22 cellular contexts compared by ENCODE assay signal in the genomic region with DNA sequence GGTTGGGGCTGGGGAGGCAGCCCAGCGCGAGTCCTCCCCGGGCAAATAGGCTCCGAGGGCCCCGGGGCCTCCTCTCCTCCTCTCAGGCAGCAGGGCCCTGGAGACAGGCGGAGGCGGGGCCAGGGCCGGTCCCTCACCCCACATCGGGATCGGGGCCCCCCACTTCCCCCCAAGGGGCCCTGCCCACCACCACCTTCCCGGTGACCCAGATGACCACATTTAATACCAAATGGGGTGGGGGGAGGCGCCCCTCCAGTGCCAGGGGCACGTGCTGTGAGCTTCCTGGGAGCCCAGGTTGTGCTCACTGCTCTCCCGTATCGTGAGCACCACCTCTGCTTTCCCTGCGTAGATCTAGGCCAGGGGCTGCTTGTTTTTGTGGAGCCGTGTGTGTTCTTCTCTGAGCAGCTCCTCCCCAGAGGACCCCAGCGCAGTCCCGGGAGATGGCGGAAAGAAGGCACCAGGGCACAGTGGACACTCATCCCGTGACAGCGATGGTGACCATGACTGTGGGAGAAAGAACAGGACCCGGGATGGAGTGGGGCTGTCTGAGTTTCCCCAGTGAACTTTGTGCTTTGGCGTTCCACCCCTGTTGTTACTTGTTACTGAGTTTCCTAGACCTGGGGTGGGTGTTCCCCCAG. TPM values are rescaled to one million over a fixed set of nuclear protein-coding genes. Genes with fewer than 3 reads are reported as not detected.
A peak's percentile ranks its signal among the peaks of the same experiment; 100 is the strongest.
DNase-seq lines count a peak whose midpoint lies in the region; ATAC-seq, FAIRE-seq and TF ChIP-seq lines count a peak whose summit lies in the region.
"Had no signal": no experiment of that assay in that cellular context is flagged by ENCODE, and none has a peak within 500 bp of the region (broad histone marks: within the 10 kb centered on the region; RNA-seq: fewer than 3 reads in every experiment).

No MANE protein-coding gene starts in this region.

- ATAC-seq in SK-N-SH treated with all-trans-retinoic acid at 6 μM for 48 hours = no peak
- ATAC-seq: A549, GM23338, HCT116, HepG2 had no signal

- no peak overlapping the region for H4K91ac ChIP-seq in H1 (replicated peaks; ENCODE audit: insufficient read length, low read length)

- no peak overlapping the region for H2BK12ac ChIP-seq in H1 (ENCODE audit: low read depth, low read length)

- POLR2A ChIA-PET in SK-N-SH (lab: Yijun Ruan, JAX) (no interaction called here), H1 (lab: Charles Lee; ENCODE audit: partially characterized antibody) (no interaction called here), Caco-2 (lab: Charles Lee) (no interaction called here)

- no peaks in the 10 kb centered on the region for H3K79me1 ChIP-seq in H1 (ENCODE audit: low read depth, low read length)

- TF ChIP-seq POLR2A in H1 (IDR thresholded peaks at IDR 0.05; ENCODE audit: control extremely low read depth in 1 of 2, low read depth in 2 of 2, low read length in 2 of 2) = no peak

- no peak overlapping the region for H3K14ac ChIP-seq in H1 (ENCODE audit: insufficient read length)

- H3K27me3 ChIP-seq in SK-N-SH (ENCODE audit: insufficient read depth) = no peaks in the 10 kb centered on the region
- H3K27me3 ChIP-seq in H1 (replicated peaks in 1 of 4; ENCODE audit: control insufficient read depth in 3 of 4, extremely low read depth in 1 of 4, insufficient read depth in 3 of 4, low read length in 3 of 4) = no peaks in the 10 kb centered on the region
- no peaks in the 10 kb centered on the region for H3K27me3 ChIP-seq in Caco-2 (replicated peaks; ENCODE audit: control insufficient read depth, insufficient read depth, low read length)

- no peak for TF ChIP-seq CTCF in SK-N-SH (IDR thresholded peaks at IDR 0.05)
- no peak for TF ChIP-seq CTCF in H1 (IDR thresholded peaks at IDR 0.05; ENCODE audit: control extremely low read depth in 1 of 3, insufficient read depth in 1 of 3, low read depth in 1 of 3, low read length in 3 of 3)
- TF ChIP-seq CTCF in nephron progenitor cell (IDR thresholded peaks at IDR 0.05) = no peak
- TF ChIP-seq CTCF in Caco-2 (IDR thresholded peaks at IDR 0.05; ENCODE audit: insufficient read depth in 1 of 2, low read depth in 1 of 2, low read length in 1 of 2, severe bottlenecking in 1 of 2, unreplicated experiment in 1 of 2) = no peak

- H3K4me1 ChIP-seq in SK-N-SH (ENCODE audit: control insufficient read depth in 1 of 2, insufficient read depth in 2 of 2, low read depth in 1 of 2, low read length in 1 of 2) = no peaks in the 10 kb centered on the region
- H3K4me1 ChIP-seq in H1 (replicated peaks in 1 of 4; ENCODE audit: control insufficient read depth in 3 of 4, insufficient read depth in 4 of 4, low read length in 3 of 4) = no peaks in the 10 kb centered on the region
- no peaks in the 10 kb centered on the region for H3K4me1 ChIP-seq in Caco-2
- H3K4me1 ChIP-seq: A549 had no signal

- BruUV-seq in Caco-2 (replicated peaks; lab: Mats Ljungman, UMichigan) = no TSS peak

- H3K9me3 Mint-ChIP-seq in nephron progenitor cell = peaks cover 6% of the 10 kb centered on the region
- no peaks in the 10 kb centered on the region for H3K9me3 Mint-ChIP-seq in Caco-2 (ENCODE audit: unreplicated experiment)
- H3K9me3 Mint-ChIP-seq: CD4-positive, alpha-beta T cell; GM23338; HFFc6 had no signal

- H3K27ac ChIP-seq in SK-N-SH (ENCODE audit: low read depth in 2 of 2, low read length in 1 of 2) (no peak overlapping the region), H1 (ENCODE audit: low read depth, low read length) (no peak overlapping the region)
- H3K27ac ChIP-seq: 22Rv1, A549, C4-2B had no signal

- H2BK20ac ChIP-seq in H1 (ENCODE audit: low read length) = no peak overlapping the region

- H3K79me2 ChIP-seq in SK-N-SH (ENCODE audit: insufficient read depth) (no peaks in the 10 kb centered on the region), H1 (ENCODE audit: control insufficient read depth in 1 of 2, insufficient read depth in 2 of 2, low read length in 2 of 2) (no peaks in the 10 kb centered on the region)

- no peak overlapping the region for H3K4me2 ChIP-seq in SK-N-SH
- H3K4me2 ChIP-seq in H1 (ENCODE audit: insufficient read depth in 1 of 2, low read depth in 2 of 2, low read length in 2 of 2) = no peak overlapping the region
- H3K4me2 ChIP-seq: A549, GM23338 had no signal

- no peaks in the 10 kb centered on the region for H4K20me1 ChIP-seq in SK-N-SH (ENCODE audit: insufficient read depth)
- no peaks in the 10 kb centered on the region for H4K20me1 ChIP-seq in H1 (replicated peaks in 1 of 2; ENCODE audit: control insufficient read depth in 1 of 2, insufficient read depth in 2 of 2, low read length in 2 of 2)

- no peak overlapping the region for H2AK5ac ChIP-seq in H1 (ENCODE audit: low read depth, low read length)

- H2BK15ac ChIP-seq in H1 (ENCODE audit: low read length) = no peak overlapping the region

- peak; percentile 16 for DNase-seq in SK-N-SH
- no peak for DNase-seq in H1 (ENCODE audit: low read depth in 1 of 2, low spot score in 2 of 2)
- no peak for DNase-seq in nephron progenitor cell
- no peak for DNase-seq in dermis blood vessel endothelial cell
- no peak for DNase-seq in Caco-2
- DNase-seq in effector CD8-positive, alpha-beta T cell (lab: John Stamatoyannopoulos, UW) = no peak
- DNase-seq: AML-193; CD4-positive, alpha-beta T cell; DMS153; DMS79; GDM1; H7; HFFc6 had no signal

- H3K9me3 ChIP-seq in SK-N-SH (no peaks in the 10 kb centered on the region), H1 (ENCODE audit: insufficient read depth in 2 of 2, low read depth in 1 of 2, low read length in 1 of 2) (no peaks in the 10 kb centered on the region), Caco-2 (no peaks in the 10 kb centered on the region)
- H3K9me3 ChIP-seq: A549 had no signal

- no peak overlapping the region for H3K4ac ChIP-seq in H1 (replicated peaks; ENCODE audit: insufficient read length, low read depth, low read length)

- H3K4me3 ChIP-seq in SK-N-SH (ENCODE audit: low read depth in 2 of 2, low read length in 1 of 2) (no peak overlapping the region), H1 (ENCODE audit: extremely low read depth in 1 of 4, insufficient read depth in 2 of 4, low read depth in 3 of 4, low read length in 4 of 4) (no peak overlapping the region), Caco-2 (ENCODE audit: low read depth, low read length) (no peak overlapping the region)
- H3K4me3 ChIP-seq: A549, GM23338 had no signal

- no peak overlapping the region for H2BK120ac ChIP-seq in H1 (replicated peaks; ENCODE audit: low read depth, low read length)

- no peak for FAIRE-seq in H1 (lab: Jason Lieb, UNC)
- FAIRE-seq: A549, GM12892, GM18507, HepG2 had no signal

- no peaks in the 10 kb centered on the region for H3F3A ChIP-seq in SK-N-SH (replicated peaks; ENCODE audit: insufficient read depth)

- H3K4me1 Mint-ChIP-seq in nephron progenitor cell (no peaks in the 10 kb centered on the region), Caco-2 (ENCODE audit: low read depth, unreplicated experiment) (no peaks in the 10 kb centered on the region)
- H3K4me1 Mint-ChIP-seq: GM23338 had no signal

- no peak overlapping the region for H3K23ac ChIP-seq in H1 (ENCODE audit: insufficient read length)

- no peak for TF ChIP-seq EP300 in SK-N-SH (IDR thresholded peaks at IDR 0.05; ENCODE audit: borderline replicate concordance in 1 of 2, low read depth in 1 of 2, low read length in 1 of 2)
- no peak for TF ChIP-seq EP300 in H1 (IDR thresholded peaks at IDR 0.05; ENCODE audit: borderline replicate concordance in 1 of 2, low read depth in 2 of 2, low read length in 2 of 2)

- 59% methylated on average over 9 of the region's 24 CpGs for WGBS in SK-N-SH (ENCODE audit: low lambda C conversion rate)
- no CpG with 5 or more reads among the region's 24 CpGs for WGBS in H1 (ENCODE audit: extremely low coverage in 1 of 2, insufficient coverage in 1 of 2, insufficient read length in 1 of 2, insufficient replicate concordance in 2 of 2, low coverage in 1 of 2, low lambda C conversion rate in 2 of 2, missing lambda C conversion rate in 1 of 2), 2 experiments

- CTCF ChIA-PET in SK-N-SH (lab: Yijun Ruan, JAX) = no interaction called here
- CTCF ChIA-PET in H1 (lab: Charles Lee; ENCODE audit: partially characterized antibody) = no interaction called here
- CTCF ChIA-PET in Caco-2 (lab: Charles Lee) = no interaction called here

- no peak overlapping the region for H3K9ac ChIP-seq in SK-N-SH
- H3K9ac ChIP-seq in H1 (replicated peaks in 1 of 4; ENCODE audit: extremely low read depth in 1 of 4, low read depth in 3 of 4, low read length in 3 of 4) = no peak overlapping the region

- H2AFZ ChIP-seq in SK-N-SH (ENCODE audit: low read depth) (no peak overlapping the region), H1 (ENCODE audit: low read length) (no peak overlapping the region)
- H2AFZ ChIP-seq: GM23338 had no signal

- no peak overlapping the region for H3K56ac ChIP-seq in H1 (replicated peaks; ENCODE audit: insufficient read length, low read depth, low read length)

- H3K9me2 ChIP-seq in SK-N-SH = no peaks in the 10 kb centered on the region

- H3K36me3 ChIP-seq in SK-N-SH (replicated peaks in 1 of 2; ENCODE audit: control insufficient read depth in 1 of 2, insufficient read depth in 2 of 2, low read length in 1 of 2) (no peaks in the 10 kb centered on the region), H1 (ENCODE audit: control insufficient read depth in 2 of 4, insufficient read depth in 4 of 4, low read length in 3 of 4) (no peaks in the 10 kb centered on the region), Caco-2 (ENCODE audit: control insufficient read depth, insufficient read depth, low read length) (no peaks in the 10 kb centered on the region)

- H3K4me3 Mint-ChIP-seq in nephron progenitor cell (peak overlapping the region; percentile 39), Caco-2 (ENCODE audit: unreplicated experiment) (no peak overlapping the region)
- H3K4me3 Mint-ChIP-seq: CD4-positive, alpha-beta T cell; GM23338; HFFc6 had no signal

- no peaks in the 10 kb centered on the region for H3K36me3 Mint-ChIP-seq in nephron progenitor cell (ENCODE audit: low read depth)
- H3K36me3 Mint-ChIP-seq in Caco-2 (ENCODE audit: insufficient read depth, unreplicated experiment) = no peaks in the 10 kb centered on the region

- intact Hi-C loops in Caco-2 (cut with micrococcal nuclease; ENCODE audit: unreplicated experiment) = no loop called here

- no peaks in the 10 kb centered on the region for H3K23me2 ChIP-seq in H1 (ENCODE audit: low read depth, low read length)

- no peak overlapping the region for H2BK5ac ChIP-seq in H1 (ENCODE audit: low read depth, low read length)

- no peak for TF ChIP-seq RAD21 in SK-N-SH (IDR thresholded peaks at IDR 0.05; ENCODE audit: low read length)
- TF ChIP-seq RAD21 in H1 (IDR thresholded peaks at IDR 0.05 in 1 of 2, conservative IDR thresholded peaks at IDR 0.05 in 1 of 2; ENCODE audit: low read depth in 2 of 2, low read length in 2 of 2) = no peak

- no peak overlapping the region for H4K5ac ChIP-seq in H1 (ENCODE audit: insufficient read length, low read depth, low read length)

- H3K18ac ChIP-seq in H1 (ENCODE audit: extremely low read depth, low read length) = no peak overlapping the region

- H3K27me3 Mint-ChIP-seq in nephron progenitor cell (ENCODE audit: low read depth, poor library complexity) (no peaks in the 10 kb centered on the region), Caco-2 (ENCODE audit: insufficient read depth, unreplicated experiment) (no peaks in the 10 kb centered on the region)
- H3K27me3 Mint-ChIP-seq: CD4-positive, alpha-beta T cell had no signal

- H4K8ac ChIP-seq in H1 (ENCODE audit: extremely low read depth, insufficient read depth, low read length) = 0 out of 2 replicates have a peak overlapping the region, but pooled peaks have one; percentile 14

- H3K27ac Mint-ChIP-seq in nephron progenitor cell (no peak overlapping the region), Caco-2 (ENCODE audit: unreplicated experiment) (no peak overlapping the region)
- H3K27ac Mint-ChIP-seq: CD4-positive, alpha-beta T cell; GM23338; HFFc6 had no signal

RNA-seq across cellular contexts. Expression of gene PNMA6A, which starts 2.1 kb away (rescaled TPM):
- polyA plus RNA-seq in SK-N-SH (2012; rRNA removed) (0.71 and 0.81 TPM in 2 replicates), H1 (2011; rRNA removed) (2.2 and 3.2 TPM in 2 replicates)
- polyA plus RNA-seq in SK-N-SH (2012; cell fraction: cytosol; rRNA removed) = 0.49 and 0.92 TPM in 2 replicates
- 1.8 and 1.9 TPM in 2 replicates for polyA plus RNA-seq in SK-N-SH (2012; cell fraction: nucleus; rRNA removed)
- total RNA-seq in H1 (2021; fragmentation: NEBNext Ultra II Directional; extraction: Animal tissue kit (Norgen Biotek cat#: 25700)) = 5.7 and 6.0 TPM in 2 replicates
- 3.3 TPM for polyA plus RNA-seq in H1 (2011; cell fraction: cytosol; rRNA removed)
- 10.3 TPM for polyA plus RNA-seq in H1 (2011; cell fraction: nucleus; rRNA removed)
- 3.4 to 5.7 TPM (median 4.5 TPM) in 4 replicates for polyA plus RNA-seq in H1 (2012, experiment 1 of 2)
- 3.3 TPM for polyA plus RNA-seq in H1 (2012, experiment 2 of 2)
- 2.2 TPM for polyA plus RNA-seq in H1 (2013, experiment 1 of 2)
- 2.2 TPM for polyA plus RNA-seq in H1 (2013, experiment 2 of 2)
- polyA minus RNA-seq in H1 (2011; rRNA and poly(A)+ RNA removed) = 0.79 and 1.3 TPM in 2 replicates
- polyA minus RNA-seq in H1 (2011; cell fraction: cytosol; rRNA and poly(A)+ RNA removed) = 3.3 TPM
- 3.2 TPM for polyA minus RNA-seq in H1 (2011; cell fraction: nucleus; rRNA and poly(A)+ RNA removed)
- total RNA-seq in dermis blood vessel endothelial cell (0.34 and 0.74 TPM in 2 replicates), Caco-2 (2022) (not detected in 2 replicates)

RNA-seq across cellular contexts. Expression of gene PNMA3, which starts 18.1 kb away (rescaled TPM):
- polyA plus RNA-seq in SK-N-SH (2012; rRNA removed) (0.12 and 0.19 TPM in 2 replicates), H1 (2011; rRNA removed) (3.3 and 4.7 TPM in 2 replicates)
- 0.10 and 0.13 TPM in 2 replicates for polyA plus RNA-seq in SK-N-SH (2012; cell fraction: cytosol; rRNA removed)
- polyA plus RNA-seq in SK-N-SH (2012; cell fraction: nucleus; rRNA removed) = 0.93 and 0.96 TPM in 2 replicates
- 6.9 and 7.8 TPM in 2 replicates for total RNA-seq in H1 (2021; fragmentation: NEBNext Ultra II Directional; extraction: Animal tissue kit (Norgen Biotek cat#: 25700))
- 5.4 TPM for polyA plus RNA-seq in H1 (2011; cell fraction: cytosol; rRNA removed)
- polyA plus RNA-seq in H1 (2011; cell fraction: nucleus; rRNA removed) = 15.4 TPM
- polyA plus RNA-seq in H1 (2012, experiment 1 of 2) = 5.1 to 7.5 TPM (median 6.4 TPM) in 4 replicates
- polyA plus RNA-seq in H1 (2012, experiment 2 of 2) = 3.1 TPM
- polyA plus RNA-seq in H1 (2013, experiment 1 of 2) = 2.9 TPM
- polyA plus RNA-seq in H1 (2013, experiment 2 of 2) = 2.6 TPM
- polyA minus RNA-seq in H1 (2011; rRNA and poly(A)+ RNA removed) = 2.8 and 2.9 TPM in 2 replicates
- 2.3 TPM for polyA minus RNA-seq in H1 (2011; cell fraction: cytosol; rRNA and poly(A)+ RNA removed)
- 2.8 TPM for polyA minus RNA-seq in H1 (2011; cell fraction: nucleus; rRNA and poly(A)+ RNA removed)
- total RNA-seq in dermis blood vessel endothelial cell (0.09 TPM in 1 of 2 replicates, not detected in the other), Caco-2 (2022) (not detected in 2 replicates)
- total RNA-seq: HepG2, HFFc6 had no signal
- polyA plus RNA-seq: HepG2 had no signal
